Comparison of ENCODE assay signal across 9 cellular contexts in genomic region chr10:94963901-94964300, GRCh38. TPM values are rescaled to one million over a fixed set of nuclear protein-coding genes. Genes with fewer than 3 reads are reported as not detected.
A peak's percentile ranks its signal among the peaks of the same experiment; 100 is the strongest.
DNase-seq lines count a peak whose midpoint lies in the region; ATAC-seq and TF ChIP-seq lines count a peak whose summit lies in the region.
"Had no signal": no experiment of that assay in that cellular context is flagged by ENCODE, and none has a peak within 500 bp of the region (broad histone marks: within the 10 kb centered on the region; RNA-seq: fewer than 3 reads in every experiment).

No MANE protein-coding gene starts in this region.

- H3K9me2 ChIP-seq in neural cell (ENCODE audit: insufficient read depth, low read length), result no peaks in the 10 kb centered on the region

- intact Hi-C loops in dorsolateral prefrontal cortex (cut with DNase I), result no loop called here

- DNase-seq in NCI-H2171 treated with DMSO at 0.1 percent for 48 hours (lab: John Stamatoyannopoulos, UW), result peak; percentile 15
- DNase-seq in NCI-H2171 (lab: John Stamatoyannopoulos, UW), result no peak
- peak; percentile 68 for DNase-seq in NCI-H748 (lab: John Stamatoyannopoulos, UW; ENCODE audit: unreplicated experiment)
- no peak for DNase-seq in dorsolateral prefrontal cortex
- DNase-seq in NCI-H1436 treated with DMSO at 0.1 percent for 48 hours (lab: John Stamatoyannopoulos, UW), result no peak
- DNase-seq in omental fat pad (ENCODE audit: low spot score), result no peak

- H3K4me3 ChIP-seq in dorsolateral prefrontal cortex (no peak overlapping the region), neural cell (ENCODE audit: low read length) (no peak overlapping the region)
- H3K4me3 ChIP-seq: BLaER1 treated with 17β-estradiol and CSF1 and Interleukin-3, amounts not matched to agents 10 nM and 100 nM had no signal

- peak; percentile 77 for TF ChIP-seq RAD21 in neural cell (conservative IDR thresholded peaks at IDR 0.05)

- no peak overlapping the region for H3K9ac ChIP-seq in neural cell (ENCODE audit: low read length)
- H3K9ac ChIP-seq: BLaER1 treated with 17β-estradiol and CSF1 and Interleukin-3, amounts not matched to agents 10 nM and 100 nM had no signal

- H4K20me1 ChIP-seq in neural cell (ENCODE audit: insufficient read depth), result no peaks in the 10 kb centered on the region
- H4K20me1 ChIP-seq: BLaER1 treated with 17β-estradiol and CSF1 and Interleukin-3, amounts not matched to agents 10 nM and 100 nM had no signal

- no peak overlapping the region for H2AFZ ChIP-seq in neural cell (ENCODE audit: low read depth, low read length)

- TF ChIP-seq CTCF in dorsolateral prefrontal cortex (IDR thresholded peaks at IDR 0.05 in 54 of 56, conservative IDR thresholded peaks at IDR 0.05 in 2 of 56; ENCODE audit: low read depth in 1 of 56, partially characterized antibody in 56 of 56), result peak in 52 of 56 donors; percentile 15 to 59 (median 42)
- TF ChIP-seq CTCF in neural cell (IDR thresholded peaks at IDR 0.05; ENCODE audit: poor library complexity, severe bottlenecking), result peak; percentile 84
- no peak for TF ChIP-seq CTCF in omental fat pad (IDR thresholded peaks at IDR 0.05)

- no peaks in the 10 kb centered on the region for H3K79me2 ChIP-seq in neural cell (replicated peaks; ENCODE audit: insufficient read depth, low read length)

- ATAC-seq in HG02938 (IDR thresholded peaks at IDR 0.05; ENCODE audit: unreplicated experiment), result peak; percentile 80
- no peak for ATAC-seq in omental fat pad (ENCODE audit: low FRiP score)

- peaks cover 0 to 3% (median 0%) of the 10 kb centered on the region in 45 donors for H3K27me3 ChIP-seq in dorsolateral prefrontal cortex
- H3K27me3 ChIP-seq in neural cell (ENCODE audit: insufficient read depth, low read depth, low read length), result no peaks in the 10 kb centered on the region
- H3K27me3 ChIP-seq: BLaER1 treated with 17β-estradiol and CSF1 and Interleukin-3, amounts not matched to agents 10 nM and 100 nM had no signal

- H3F3A ChIP-seq in neural cell (ENCODE audit: insufficient read depth, low read length, poor library complexity, severe bottlenecking), result no peaks in the 10 kb centered on the region

- H3K4me2 ChIP-seq in neural cell (ENCODE audit: low read length), result no peak overlapping the region
- H3K4me2 ChIP-seq: BLaER1 treated with 17β-estradiol and CSF1 and Interleukin-3, amounts not matched to agents 10 nM and 100 nM had no signal

- no peak for TF ChIP-seq EP300 in neural cell (conservative IDR thresholded peaks at IDR 0.05; ENCODE audit: poor library complexity, severe bottlenecking)

- H3K36me3 ChIP-seq in neural cell (ENCODE audit: insufficient read depth, low read length), result no peaks in the 10 kb centered on the region
- H3K36me3 ChIP-seq: BLaER1 treated with 17β-estradiol and CSF1 and Interleukin-3, amounts not matched to agents 10 nM and 100 nM had no signal

- H3K27ac ChIP-seq in dorsolateral prefrontal cortex (no peak overlapping the region), neural cell (ENCODE audit: low read length) (no peak overlapping the region)
- H3K27ac ChIP-seq: BLaER1 treated with 17β-estradiol and CSF1 and Interleukin-3, amounts not matched to agents 10 nM and 100 nM had no signal

- H3K9me3 ChIP-seq in neural cell (ENCODE audit: low read length), result no peaks in the 10 kb centered on the region

TF ChIP-seq in neural cell, 6 proteins besides CTCF, POLR2A, EP300 and RAD21:
- TF ChIP-seq SMC3 (conservative IDR thresholded peaks at IDR 0.05; ENCODE audit: poor library complexity), result peak; percentile 84
- TF ChIP-seq POLR2AphosphoS5 (IDR thresholded peaks at IDR 0.05), result no peak

RNA-seq across cellular contexts. Expression of gene CYP2C9, which starts 25.4 kb away (rescaled TPM):
- total RNA-seq in dorsolateral prefrontal cortex (not detected), omental fat pad (not detected)
- polyA plus RNA-seq in neural cell, result not detected in 2 replicates
- not detected in 2 replicates for polyA minus RNA-seq in neural cell

Comparison
In these comparisons a context has a peak if more than half of its experiments do, and no peak if none do; other contexts are left out.
1. DNase-seq: peak in NCI-H2171 treated with DMSO at 0.1 percent for 48 hours (single experiment) and NCI-H748 (single experiment); none in NCI-H2171 (single experiment), dorsolateral prefrontal cortex (0 of 10), NCI-H1436 treated with DMSO at 0.1 percent for 48 hours (single experiment) and omental fat pad (single experiment).
2. CTCF ChIP-seq: peak in dorsolateral prefrontal cortex (52 of 56) and neural cell (single experiment); none in omental fat pad (0 of 3).